10 cellular contexts compared by ENCODE assay signal in the genomic region with DNA sequence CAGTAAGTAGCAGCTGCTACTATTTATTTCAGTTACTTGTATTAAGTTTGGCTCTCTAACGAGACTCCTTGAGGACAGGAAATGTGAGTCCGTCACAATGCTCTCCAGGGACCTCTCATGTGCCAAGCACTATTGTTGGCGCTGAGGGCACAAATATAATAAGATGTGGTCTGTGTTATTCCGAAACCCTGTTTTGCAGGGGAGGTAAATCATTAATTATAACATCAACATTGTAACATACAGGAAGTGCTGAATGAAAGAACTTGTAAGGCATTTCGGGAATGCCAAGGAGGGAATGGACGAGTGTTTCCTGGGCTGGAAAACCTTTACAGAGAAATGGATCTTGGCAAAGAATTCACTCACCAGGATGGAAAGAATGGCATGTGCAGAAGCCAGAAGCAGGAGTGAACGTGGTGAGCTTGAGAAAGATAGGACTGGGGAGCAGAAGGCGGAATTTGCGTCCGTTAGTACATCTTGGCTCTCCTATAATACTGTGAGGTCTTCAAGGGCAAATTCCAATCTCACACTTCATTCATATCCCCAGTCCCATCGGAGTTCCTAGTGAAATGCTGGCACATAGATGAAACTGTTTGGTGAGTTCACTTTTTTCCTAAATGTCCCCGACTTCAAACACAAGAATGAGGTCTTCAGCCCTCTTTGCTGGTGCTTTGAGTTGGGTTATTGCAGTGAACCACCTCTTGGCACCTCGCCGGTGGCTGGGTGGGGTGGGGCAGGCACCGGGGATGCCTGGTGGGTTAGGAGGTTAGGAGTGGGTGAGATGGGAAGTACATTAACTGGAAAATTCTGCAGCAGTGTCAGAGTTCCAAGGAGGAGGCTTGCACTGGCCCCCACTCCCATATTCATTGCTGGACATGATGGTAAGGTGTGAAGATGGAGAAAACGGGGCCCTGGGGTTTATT. TPM values are rescaled to one million over a fixed set of nuclear protein-coding genes. Genes with fewer than 3 reads are reported as not detected.
DNase-seq lines count a peak whose midpoint lies in the region; ATAC-seq, FAIRE-seq and TF ChIP-seq lines count a peak whose summit lies in the region.
"Had no signal": no experiment of that assay in that cellular context is flagged by ENCODE, and none has a peak within 500 bp of the region (broad histone marks: within the 10 kb centered on the region; RNA-seq: fewer than 3 reads in every experiment).

No MANE protein-coding gene starts in this region.

- intact Hi-C loops in Panc1 (cut with micrococcal nuclease; ENCODE audit: unreplicated experiment), result no loop called here
- intact Hi-C loops in pancreas (cut with DNase I), result no loop called here

- 45 to 46% methylated on average over 16 of the region's 16 CpGs for WGBS in pancreas, 2 donors

- ATAC-seq in Panc1 (peak; percentile 55), pancreas (peak; percentile 46 to 80 (median 76)), HG03045 (IDR thresholded peaks at IDR 0.05; ENCODE audit: unreplicated experiment) (no peak), GM19023 (IDR thresholded peaks at IDR 0.05; ENCODE audit: unreplicated experiment) (no peak)

- TF ChIP-seq CTCF in Panc1 (IDR thresholded peaks at IDR 0.05) (no peak), fibroblast of mammary gland (conservative IDR thresholded peaks at IDR 0.05; ENCODE audit: control insufficient read depth, insufficient read depth, low read depth, low read length) (no peak), pancreas (IDR thresholded peaks at IDR 0.05) (no peak)

- POLR2A ChIA-PET in Panc1 (lab: Charles Lee), result no interaction called here

- FAIRE-seq in pancreas (lab: Jason Lieb, UNC), result no peak

- H3K36me3 ChIP-seq in Panc1 (ENCODE audit: control insufficient read depth, insufficient read depth, low read length) (no peaks in the 10 kb centered on the region), pancreas (no peaks in the 10 kb centered on the region)

- in situ Hi-C loops in Caki2 (cut with HindIII; ENCODE audit: low pct_unique_long_range_greater_than_20kb, low sequenced_read_pairs) (no loop called here), Panc1 (cut with HindIII; ENCODE audit: low pct_unique_long_range_greater_than_20kb, low sequenced_read_pairs) (no loop called here)

- H3K27me3 ChIP-seq in Panc1 (ENCODE audit: control insufficient read depth, insufficient read depth, low read length) (no peaks in the 10 kb centered on the region), pancreas (no peaks in the 10 kb centered on the region)

- peak; percentile 78 for DNase-seq in Caki2 (ENCODE audit: low read depth)
- DNase-seq in Panc1 (ENCODE audit: low read depth, low spot score), result no peak
- DNase-seq in fibroblast of mammary gland (ENCODE audit: low read depth), result peak; percentile 54
- DNase-seq in pancreas, result no peak
- DNase-seq in NCI-H82 treated with DMSO at 0.1 percent for 48 hours (lab: John Stamatoyannopoulos, UW; ENCODE audit: unreplicated experiment), result no peak
- no peak for DNase-seq in stimulated activated CD4-positive, alpha-beta T cell treated with anti-CD3 and anti-CD28 coated beads, Interleukin-12 subunit alpha, Interleukin-12 subunit beta, amount 100 ng/mL, for 4 hours
- DNase-seq: H7 had no signal

- H3K4me1 ChIP-seq in Panc1 (ENCODE audit: control insufficient read depth, insufficient read depth, low read length) (peaks cover 14% of the 10 kb centered on the region), pancreas (peaks cover 0 to 13% (median 9%) of the 10 kb centered on the region in 3 donors)

- H3K27ac ChIP-seq in Panc1 (ENCODE audit: low read length) (no peak overlapping the region), pancreas (peak overlapping the region in 3 of 4 donors; percentile 46 to 61 (median 46))

- CTCF ChIA-PET in Panc1 (lab: Charles Lee), result no interaction called here

- BruUV-seq in Panc1 (replicated peaks; lab: Mats Ljungman, UMichigan), result no TSS peak

- H3K9me3 ChIP-seq in Panc1 (ENCODE audit: control insufficient read depth, insufficient read depth, low read depth, low read length), result no peaks in the 10 kb centered on the region
- H3K9me3 ChIP-seq in pancreas, result no peaks in the 10 kb centered on the region

- no peak overlapping the region for H3K4me3 ChIP-seq in Panc1 (ENCODE audit: low read depth in 2 of 2, low read length in 2 of 2)
- H3K4me3 ChIP-seq in fibroblast of mammary gland (ENCODE audit: control insufficient read depth, low read depth, low read length), result no peak overlapping the region
- H3K4me3 ChIP-seq in pancreas, result no peak overlapping the region

RNA-seq across cellular contexts. Expression of a gene that starts 11.5 kb away (rescaled TPM):
- total RNA-seq in Caki2 (2014; rRNA removed; shearing (Covaris generic); ENCODE audit: low replicate concordance), result not detected in 2 replicates
- total RNA-seq in Panc1 (2021; ENCODE audit: unreplicated experiment) (not detected), pancreas (not detected)
- polyA plus RNA-seq in Panc1 (2012; ENCODE audit: insufficient read length), result not detected
- not detected for polyA plus RNA-seq in pancreas
- total RNA-seq: H7, temporal lobe had no signal

RNA-seq across cellular contexts. Expression of a gene that starts 47.9 kb away (rescaled TPM):
- 26.7 and 37.4 TPM in 2 replicates for total RNA-seq in Caki2 (2014; rRNA removed; shearing (Covaris generic); ENCODE audit: low replicate concordance)
- total RNA-seq in Panc1 (2021; ENCODE audit: unreplicated experiment) (69.0 TPM), pancreas (10 to 100 TPM; 18.9 to 31.5 (median 19.8) TPM)
- polyA plus RNA-seq in Panc1 (2012; ENCODE audit: insufficient read length), result 25.1 TPM
- polyA plus RNA-seq in pancreas, result 10 to 100 TPM in 1 of 2 donors, 1 to 10 TPM in 1; 3.5 to 10.4 TPM

Comparison
In these comparisons a context has a peak if more than half of its experiments do, and no peak if none do; other contexts are left out.
1. DNase-seq: peak in Caki2 (single experiment) and fibroblast of mammary gland (single experiment); none in Panc1 (single experiment), pancreas (0 of 6), NCI-H82 treated with DMSO at 0.1 percent for 48 hours (single experiment) and stimulated activated CD4-positive, alpha-beta T cell treated with anti-CD3 and anti-CD28 coated beads, Interleukin-12 subunit alpha, Interleukin-12 subunit beta, amount 100 ng/mL, for 4 hours (single experiment).
2. ATAC-seq: peak in Panc1 (single experiment) and pancreas (4 of 4); none in HG03045 (single experiment) and GM19023 (single experiment).